Comparison of ENCODE assay signal across 10 cellular contexts in genomic region chr17:50625032-50625871, GRCh38. TPM values are rescaled to one million over a fixed set of nuclear protein-coding genes. Genes with fewer than 3 reads are reported as not detected.
"Had no signal": no experiment of that assay in that cellular context is flagged by ENCODE, and none has a peak within 500 bp of the region (broad histone marks: within the 10 kb centered on the region; RNA-seq: fewer than 3 reads in every experiment).

No MANE protein-coding gene starts in this region.

- H3K36me3 Mint-ChIP-seq: activated naive CD4-positive, alpha-beta T cell treated with anti-CD3 and anti-CD28 coated beads, Interleukin-2, amount 50 U/mL, for 72 hours; naive B cell; stimulated activated memory B cell treated with anti-CD40 and anti-IgM and Interleukin-4, amounts not matched to agents 10 μg/mL and 1 μg/mL and 100 μg/mL, for 72 hours had no signal

- H3K27ac ChIP-seq: breast epithelium, lower lobe of right lung, tibial nerve had no signal

- H3K9me3 ChIP-seq: breast epithelium, lower lobe of right lung, tibial nerve had no signal

- H3K36me3 ChIP-seq: breast epithelium, lower lobe of right lung, tibial nerve had no signal

- H3K4me3 ChIP-seq: breast epithelium, dorsolateral prefrontal cortex, lower lobe of right lung, smooth muscle cell, tibial nerve had no signal

- H3K4me2 ChIP-seq: smooth muscle cell had no signal

- H3K4me1 ChIP-seq: breast epithelium had no signal

- H3K27ac Mint-ChIP-seq: activated B cell treated with CpG ODN at 0.5 μM for 24 hours; activated naive CD4-positive, alpha-beta T cell treated with anti-CD3 and anti-CD28 coated beads, Interleukin-2, amount 50 U/mL, for 72 hours; activated T-cell treated with anti-CD3 and anti-CD28 coated beads, Interleukin-2, amount 50 U/mL, for 24 hours; stimulated activated memory B cell treated with anti-CD40 and anti-IgM and Interleukin-4, amounts not matched to agents 10 μg/mL and 1 μg/mL and 100 μg/mL, for 72 hours had no signal

- H3K4me1 Mint-ChIP-seq: activated B cell treated with CpG ODN at 0.5 μM for 24 hours had no signal

- H3K9me3 Mint-ChIP-seq: activated B cell treated with CpG ODN at 0.5 μM for 24 hours; activated naive CD4-positive, alpha-beta T cell treated with anti-CD3 and anti-CD28 coated beads, Interleukin-2, amount 50 U/mL, for 72 hours; activated T-cell treated with anti-CD3 and anti-CD28 coated beads, Interleukin-2, amount 50 U/mL, for 24 hours; naive B cell; stimulated activated memory B cell treated with anti-CD40 and anti-IgM and Interleukin-4, amounts not matched to agents 10 μg/mL and 1 μg/mL and 100 μg/mL, for 72 hours had no signal

- H3K4me3 Mint-ChIP-seq: activated B cell treated with CpG ODN at 0.5 μM for 24 hours; activated T-cell treated with anti-CD3 and anti-CD28 coated beads, Interleukin-2, amount 50 U/mL, for 24 hours; naive B cell; stimulated activated memory B cell treated with anti-CD40 and anti-IgM and Interleukin-4, amounts not matched to agents 10 μg/mL and 1 μg/mL and 100 μg/mL, for 72 hours had no signal

RNA-seq across cellular contexts. Expression of gene ABCC3, which starts 9.4 kb away (rescaled TPM):
- total RNA-seq: activated naive CD4-positive, alpha-beta T cell treated with anti-CD3 and anti-CD28 coated beads, Interleukin-2, amount 50 U/mL, for 72 hours had no signal
